ENCODE assay signal across 26 cellular contexts in the genomic region with DNA sequence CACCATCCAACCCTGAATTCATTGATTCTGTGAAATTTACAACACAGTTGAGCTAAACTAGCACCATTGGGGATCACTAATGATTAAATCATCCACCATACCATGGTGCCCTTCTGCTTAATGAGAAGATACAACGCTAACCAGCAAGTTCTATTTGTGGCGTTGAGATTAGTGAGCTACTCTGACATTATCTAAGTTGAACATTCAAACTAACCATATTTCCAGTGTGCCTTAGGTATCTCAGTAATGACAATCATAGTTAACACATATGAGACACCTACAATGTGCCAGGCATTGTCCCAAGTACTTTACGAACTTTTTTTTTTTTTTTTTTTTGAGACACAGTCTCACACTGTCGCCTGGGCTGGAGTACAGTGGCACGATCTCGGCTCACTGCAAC.
"Had no signal": no experiment of that assay in that cellular context is flagged by ENCODE, and none has a peak within 500 bp of the region (broad histone marks: within the 10 kb centered on the region; RNA-seq: fewer than 3 reads in every experiment).

No MANE protein-coding gene starts in this region.

- H3K9me3 ChIP-seq: ascending aorta, breast epithelium, esophagus squamous epithelium, gastroesophageal sphincter had no signal

- H3K36me3 ChIP-seq: ascending aorta, breast epithelium, cardiac muscle cell, esophagus squamous epithelium, gastroesophageal sphincter had no signal

- ATAC-seq: activated naive CD4-positive, alpha-beta T cell treated with anti-CD3 and anti-CD28 coated beads, Interleukin-2, amount 50 U/mL, for 72 hours; activated T-cell treated with anti-CD3 and anti-CD28 coated beads, Interleukin-2, amount 50 U/mL, for 72 hours; gastroesophageal sphincter; WTC11 had no signal

- H3K27ac ChIP-seq: ascending aorta, breast epithelium, cardiac muscle cell, epithelial cell of prostate, esophagus squamous epithelium, gastroesophageal sphincter, VCaP had no signal

- H3K27me3 ChIP-seq: ascending aorta, breast epithelium, cardiac muscle cell, esophagus squamous epithelium, gastroesophageal sphincter had no signal

- H3K4me3 ChIP-seq: ascending aorta, breast epithelium, cardiac muscle cell, esophagus squamous epithelium, gastroesophageal sphincter had no signal

- H3K4me1 ChIP-seq: breast epithelium had no signal

- DNase-seq: activated CD4-positive, alpha-beta memory T cell treated with anti-CD3 and anti-CD28 coated beads, Interleukin-2, amount 10 ng/mL, durations not matched to agents 7 days and 5 days; activated CD4-positive, alpha-beta T cell treated with anti-CD3 and anti-CD28 coated beads for 1 hour; activated CD4-positive, alpha-beta T cell treated with anti-CD3 and anti-CD28 coated beads for 4 hours; activated CD4-positive, alpha-beta T cell treated with anti-CD3 and anti-CD28 coated beads, Interleukin-2, amount 10 ng/mL, durations not matched to agents 7 days and 5 days; activated CD4-positive, alpha-beta T cell treated with anti-CD3 and anti-CD28 coated beads, Interleukin-2, amount 50 U/mL, for 4 hours; activated gamma-delta T cell; activated naive CD4-positive, alpha-beta T cell; activated naive CD4-positive, alpha-beta T cell treated with anti-CD3 and anti-CD28 coated beads, Interleukin-2, amount 10 ng/mL, durations not matched to agents 7 days and 5 days; activated naive CD8-positive, alpha-beta T cell treated with anti-CD3 and anti-CD28 coated beads, Interleukin-2, amount 10 ng/mL, durations not matched to agents 7 days and 5 days; activated T-cell treated with anti-CD3 and anti-CD28 coated beads for 4 hours; activated T-cell treated with anti-CD3 and anti-CD28 coated beads, Interleukin-2, amount 50 U/mL, for 24 hours; activated T-cell treated with anti-CD3 and anti-CD28 coated beads, Interleukin-2, amount 50 U/mL, for 72 hours; cortex of kidney; dermis blood vessel endothelial cell; effector CD4-positive, alpha-beta T cell; esophagus squamous epithelium; foreskin melanocyte; T-helper 2 cell had no signal
